In genomic region chr20:62365814-62366369, GRCh38 we compare ENCODE assay signal across 8 cellular contexts. TPM values are rescaled to one million over a fixed set of nuclear protein-coding genes. Genes with fewer than 3 reads are reported as not detected.
DNase-seq lines count a peak whose midpoint lies in the region; ATAC-seq, FAIRE-seq and TF ChIP-seq lines count a peak whose summit lies in the region.

No MANE protein-coding gene starts in this region.

- H3K9me3 ChIP-seq in uterus: no peaks in the 10 kb centered on the region

- no peak for FAIRE-seq in bronchial epithelial cell (lab: Jason Lieb, UNC)

- H3K27ac ChIP-seq in ACC112 (ENCODE audit: low read depth, low read length): no peak overlapping the region
- H3K27ac ChIP-seq in uterus: peak overlapping the region; percentile 83 to 84

- no peaks in the 10 kb centered on the region for H3K27me3 ChIP-seq in ACC112 (ENCODE audit: insufficient read depth, low read length)
- H3K27me3 ChIP-seq in bronchial epithelial cell (ENCODE audit: control insufficient read depth, insufficient read depth, low read length): no peaks in the 10 kb centered on the region
- H3K27me3 ChIP-seq in uterus: no peaks in the 10 kb centered on the region

- DNase-seq in bronchial epithelial cell (ENCODE audit: low read depth): peak; percentile 74
- peak in 1 of 2 donors; percentile 92 for DNase-seq in lower leg skin (ENCODE audit: low spot score in 2 of 2)
- no peak for DNase-seq in uterus
- no peak for DNase-seq in putamen (ENCODE audit: low spot score)

- TF ChIP-seq POLR2A in lower leg skin (IDR thresholded peaks at IDR 0.05) (no peak), uterus (IDR thresholded peaks at IDR 0.05) (no peak)

- H3K79me2 ChIP-seq in ACC112 (ENCODE audit: control insufficient read depth, insufficient read depth, low read length, unreplicated experiment): no peaks in the 10 kb centered on the region

- WGBS in lower leg skin, 2 donors: 6 to 9% methylated on average over 7 to 9 of the region's 10 CpGs

- intact Hi-C loops in lower leg skin (cut with DNase I; ENCODE audit: low total_unique reads) (loop anchor here (10.0 kb wide), 1 partner anchor 51 kb away; no protein-coding TSS in a partner anchor), uterus (cut with DNase I; ENCODE audit: low total_unique reads) (no loop called here)

- H3K4me1 ChIP-seq in ACC112 (ENCODE audit: control insufficient read depth, insufficient read depth, low read length, unreplicated experiment): peaks cover 60% of the 10 kb centered on the region
- peaks cover 5 to 48% of the 10 kb centered on the region in 2 donors for H3K4me1 ChIP-seq in uterus

- no peak overlapping the region for H2AFZ ChIP-seq in ACC112 (ENCODE audit: low read length, unreplicated experiment)

- TF ChIP-seq CTCF in bronchial epithelial cell (IDR thresholded peaks at IDR 0.05; ENCODE audit: insufficient read depth, low read length, severe bottlenecking) (no peak), lower leg skin (IDR thresholded peaks at IDR 0.05) (no peak), uterus (IDR thresholded peaks at IDR 0.05) (no peak)

- H3K4me3 ChIP-seq in ACC112 (ENCODE audit: low read depth, low read length) (peak overlapping the region; percentile 88), bronchial epithelial cell (ENCODE audit: low read depth, low read length) (peak overlapping the region; percentile 90), lower leg skin (ENCODE audit: low read depth, poor library complexity, severe bottlenecking) (peak overlapping the region; percentile 63), uterus (peak overlapping the region; percentile 57 to 67)

- no peak for ATAC-seq in HG02973 (IDR thresholded peaks at IDR 0.05; ENCODE audit: unreplicated experiment)
- no peak for ATAC-seq in GM18511 (IDR thresholded peaks at IDR 0.05; ENCODE audit: unreplicated experiment)

- no peak for TF ChIP-seq RAD21 in Ishikawa (IDR thresholded peaks at IDR 0.05; ENCODE audit: low read depth)

- H3K36me3 ChIP-seq in ACC112 (ENCODE audit: insufficient read depth, low read length): no peaks in the 10 kb centered on the region
- H3K36me3 ChIP-seq in bronchial epithelial cell (ENCODE audit: control insufficient read depth, insufficient read depth, low read length): peaks cover 22% of the 10 kb centered on the region
- H3K36me3 ChIP-seq in uterus: no peaks in the 10 kb centered on the region

- no peak; the same call in 1 of the 2 replicates for TF ChIP-seq EP300 in Ishikawa (IDR thresholded peaks at IDR 0.05; ENCODE audit: borderline replicate concordance)

TF ChIP-seq in Ishikawa, 13 proteins besides CTCF, POLR2A, EP300 and RAD21:
- peak; percentile 62 for TF ChIP-seq TCF12 (IDR thresholded peaks at IDR 0.05; ENCODE audit: low read depth)
- TF ChIP-seq CREB1 (IDR thresholded peaks at IDR 0.05; ENCODE audit: low read depth): no peak
- TF ChIP-seq ZBTB7A (IDR thresholded peaks at IDR 0.05; ENCODE audit: low read depth): peak; percentile 79; the same call in 1 of the 2 replicates
- peak; percentile 35 for TF ChIP-seq NFIC (IDR thresholded peaks at IDR 0.05)

RNA-seq across cellular contexts. Expression of gene LAMA5, which starts 1.2 kb away (rescaled TPM):
- 61.6 and 99.5 TPM in 2 replicates for total RNA-seq in bronchial epithelial cell
- 100 to 1,000 TPM; 164 to 427 (median 196) TPM for total RNA-seq in lower leg skin
- total RNA-seq in uterus: 100 to 1,000 TPM in 2 of 4 donors, 10 to 100 TPM in 2; 50.6 to 375 (median 90.8) TPM

RNA-seq across cellular contexts. Expression of gene RPS21, which starts 21.0 kb away (rescaled TPM):
- total RNA-seq in bronchial epithelial cell (1,471 and 1,737 TPM in 2 replicates), lower leg skin (1,000 to 10,000 TPM; 1,664 to 5,734 (median 2,155) TPM), uterus (over 10,000 TPM in 1 of 4 donors, 1,000 to 10,000 TPM in 3; 1,151 to 14,756 (median 1,928) TPM)

RNA-seq across cellular contexts. Expression of gene CABLES2, which starts 41.2 kb away (rescaled TPM):
- total RNA-seq in bronchial epithelial cell: 0.51 and 1.3 TPM in 2 replicates
- total RNA-seq in lower leg skin: 1 to 10 TPM; 2.8 to 5.3 (median 3.7) TPM
- total RNA-seq in uterus: 10 to 100 TPM in 1 of 4 donors, 1 to 10 TPM in 2, under 1 TPM in 1; 0.29 to 10.6 (median 2.6) TPM
